12 cellular contexts compared by ENCODE assay signal in the genomic region with DNA sequence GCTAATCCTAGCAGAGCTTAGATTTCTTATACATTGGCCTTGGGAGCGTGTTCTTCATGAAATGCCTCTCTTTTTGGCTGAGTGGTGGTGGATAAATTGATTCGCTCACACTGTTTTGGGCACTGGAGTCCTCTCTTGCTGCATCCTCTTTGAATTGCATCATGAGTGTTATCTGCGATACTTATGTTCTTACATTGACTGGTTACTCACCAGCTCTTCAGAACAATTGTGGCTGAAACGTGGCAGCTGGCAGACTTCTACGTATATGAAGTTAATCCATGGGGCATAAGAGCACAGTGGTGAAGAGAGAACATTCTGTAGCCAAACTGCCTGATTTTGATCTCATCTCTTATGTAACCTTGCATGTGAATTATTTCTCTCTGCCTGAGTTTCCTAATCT.
DNase-seq lines count a peak whose midpoint lies in the region; ATAC-seq and TF ChIP-seq lines count a peak whose summit lies in the region.
"Had no signal": no experiment of that assay in that cellular context is flagged by ENCODE, and none has a peak within 500 bp of the region (broad histone marks: within the 10 kb centered on the region; RNA-seq: fewer than 3 reads in every experiment).

No MANE protein-coding gene starts in this region.

- H2AFZ ChIP-seq in osteoblast (ENCODE audit: low read length), result peak overlapping the region; percentile 12
- no peak overlapping the region for H2AFZ ChIP-seq in neuronal stem cell (ENCODE audit: low read length)
- no peak overlapping the region for H2AFZ ChIP-seq in H9 (ENCODE audit: low read length)

- peaks cover 21% of the 10 kb centered on the region in 2 experiments for H3K4me1 Mint-ChIP-seq in H9

- no peaks in the 10 kb centered on the region for H3K9me3 ChIP-seq in osteoblast (ENCODE audit: low read depth, low read length)
- H3K9me3 ChIP-seq in neuronal stem cell (replicated peaks in 1 of 2; ENCODE audit: control insufficient read depth in 2 of 2, insufficient read depth in 1 of 2, low read depth in 1 of 2, low read length in 2 of 2), result no peaks in the 10 kb centered on the region
- H3K9me3 ChIP-seq in H9 (ENCODE audit: control insufficient read depth, low read depth, low read length), result no peaks in the 10 kb centered on the region
- H3K9me3 ChIP-seq: pancreas had no signal

- no peaks in the 10 kb centered on the region for H3K23me2 ChIP-seq in H9 (ENCODE audit: insufficient read length, low read depth, low read length, poor library complexity, severe bottlenecking)

- no peaks in the 10 kb centered on the region for H3K79me2 ChIP-seq in osteoblast (ENCODE audit: insufficient read depth, low read length)
- no peaks in the 10 kb centered on the region for H3K79me2 ChIP-seq in H9 (ENCODE audit: insufficient read depth, low read length)

- H3K27ac ChIP-seq in epithelial cell of prostate (peak overlapping the region; percentile 96), osteoblast (ENCODE audit: low read depth, low read length) (peak overlapping the region; percentile 87), neuronal stem cell (replicated peaks; ENCODE audit: low read length) (no peak overlapping the region), H9 (ENCODE audit: insufficient read length, low read depth, low read length) (no peak overlapping the region)

- H3K18ac ChIP-seq in neuronal stem cell (ENCODE audit: low read length), result no peak overlapping the region
- H3K18ac ChIP-seq in H9 (ENCODE audit: insufficient read length, low read depth, low read length), result no peak overlapping the region

- ATAC-seq in GM18505 (IDR thresholded peaks at IDR 0.05; ENCODE audit: unreplicated experiment), result no peak

- no peak for TF ChIP-seq POLR2A in GM18505 (IDR thresholded peaks at IDR 0.05; ENCODE audit: borderline replicate concordance, extremely low read depth, insufficient read depth, insufficient read length)

- H3K4me2 ChIP-seq in osteoblast (ENCODE audit: insufficient read depth, low read length) (peak overlapping the region; percentile 62), neuronal stem cell (ENCODE audit: insufficient read depth, low read length, poor library complexity, severe bottlenecking) (no peak overlapping the region), H9 (ENCODE audit: insufficient read depth, insufficient read length, low read length) (no peak overlapping the region)

- H3K27ac Mint-ChIP-seq in H9, result no peak overlapping the region; a peak in 1 of 7 replicates

- no peak overlapping the region for H3K9ac ChIP-seq in neuronal stem cell (ENCODE audit: low read depth, low read length, poor library complexity)
- no peak overlapping the region for H3K9ac ChIP-seq in H9 (ENCODE audit: extremely low read depth, insufficient read length, low read length)

- no peak overlapping the region for H4K5ac ChIP-seq in H9 (ENCODE audit: insufficient read length, low read depth, low read length)

- DNase-seq in AG10803 (ENCODE audit: low read depth) (peak; percentile 90), MV-4-11 (lab: John Stamatoyannopoulos, UW) (peak; percentile 79), epithelial cell of prostate (ENCODE audit: low read depth, low spot score) (no peak), osteoblast (ENCODE audit: insufficient read length, low spot score, missing footprints) (peak; percentile 74), neuronal stem cell (ENCODE audit: low spot score) (no peak), NCI-H1436 treated with DMSO at 0.1 percent for 48 hours (lab: John Stamatoyannopoulos, UW) (no peak), H9 (no peak)
- DNase-seq: activated naive CD4-positive, alpha-beta T cell treated with anti-CD3 and anti-CD28 coated beads, Interleukin-2, amount 50 U/mL, for 16 hours; EL; NCI-H2081; pancreas had no signal

- no peaks in the 10 kb centered on the region; the same call in 1 of the 2 replicates for H3K27me3 Mint-ChIP-seq in H9 (ENCODE audit: low read depth)

- no CpG with 5 or more reads among the region's 5 CpGs for WGBS in neuronal stem cell (ENCODE audit: extremely low coverage in 2 of 2, insufficient read length in 2 of 2, insufficient replicate concordance in 1 of 2), 2 donors
- WGBS in H9 (ENCODE audit: extremely low coverage, insufficient read length, low lambda C conversion rate), result no CpG with 5 or more reads among the region's 5 CpGs

- H3K36me3 Mint-ChIP-seq in H9 (ENCODE audit: insufficient read depth in 1 of 3, low read depth in 3 of 3), result peaks cover 5 to 14% (median 8%) of the 10 kb centered on the region in 3 experiments; a peak in 5 of 7 replicates

- H2BK5ac ChIP-seq in neuronal stem cell (ENCODE audit: low read length) (no peak overlapping the region), H9 (ENCODE audit: insufficient read length, low read length) (no peak overlapping the region)

- H3K36me3 ChIP-seq in osteoblast (ENCODE audit: insufficient read depth, low read length), result no peaks in the 10 kb centered on the region
- no peaks in the 10 kb centered on the region for H3K36me3 ChIP-seq in neuronal stem cell (replicated peaks in 1 of 2; ENCODE audit: control insufficient read depth in 2 of 2, insufficient read depth in 2 of 2, low read length in 2 of 2)
- H3K36me3 ChIP-seq: pancreas had no signal

- H3K4me3 ChIP-seq in AG10803 (ENCODE audit: low read length) (no peak overlapping the region), osteoblast (ENCODE audit: insufficient read depth, low read length) (no peak overlapping the region), neuronal stem cell (ENCODE audit: low read length in 2 of 2) (no peak overlapping the region)
- H3K4me3 ChIP-seq: pancreas had no signal

- H2BK20ac ChIP-seq in H9 (ENCODE audit: low read depth, low read length, poor library complexity, severe bottlenecking), result no peak overlapping the region

- H3K14ac ChIP-seq in neuronal stem cell (ENCODE audit: low read length), result no peak overlapping the region
- H3K14ac ChIP-seq in H9 (ENCODE audit: insufficient read depth, low read length), result no peak overlapping the region

- H4K20me1 ChIP-seq in osteoblast (ENCODE audit: insufficient read depth, low read length) (no peaks in the 10 kb centered on the region), H9 (ENCODE audit: control insufficient read depth, insufficient read depth, insufficient read length) (no peaks in the 10 kb centered on the region)

- TF ChIP-seq CTCF in AG10803 (conservative IDR thresholded peaks at IDR 0.05; ENCODE audit: low read length), result no peak
- TF ChIP-seq CTCF in osteoblast (IDR thresholded peaks at IDR 0.05; ENCODE audit: extremely low read depth, low read depth, low read length), result no peak
- TF ChIP-seq CTCF in H9 (conservative IDR thresholded peaks at IDR 0.05), result no peak

- no peak overlapping the region for H3K56ac ChIP-seq in H9 (ENCODE audit: insufficient read length, low read depth, low read length)

- no peak overlapping the region for H3K4ac ChIP-seq in neuronal stem cell (ENCODE audit: low read length)
- H3K4ac ChIP-seq in H9 (ENCODE audit: low read depth, low read length), result no peak overlapping the region

- no peak overlapping the region for H3T11ph ChIP-seq in H9 (ENCODE audit: low read length)

- H2BK12ac ChIP-seq in neuronal stem cell (ENCODE audit: low read length) (no peak overlapping the region), H9 (ENCODE audit: insufficient read length, low read depth, low read length) (no peak overlapping the region)

- H3K4me1 ChIP-seq in osteoblast (ENCODE audit: insufficient read depth, low read length), result peaks cover 71% of the 10 kb centered on the region
- no peaks in the 10 kb centered on the region for H3K4me1 ChIP-seq in neuronal stem cell (ENCODE audit: control insufficient read depth in 2 of 2, insufficient read depth in 1 of 2, low read depth in 1 of 2, low read length in 2 of 2)
- H3K4me1 ChIP-seq in H9 (ENCODE audit: insufficient read depth, low read length), result peaks cover 9% of the 10 kb centered on the region; the same call in 1 of the 2 replicates
- H3K4me1 ChIP-seq: pancreas had no signal

- H2BK120ac ChIP-seq in neuronal stem cell (ENCODE audit: low read depth, low read length), result no peak overlapping the region
- no peak overlapping the region for H2BK120ac ChIP-seq in H9 (ENCODE audit: low read depth, low read length, poor library complexity, severe bottlenecking)

- H3K27me3 ChIP-seq in osteoblast (ENCODE audit: insufficient read depth, low read length) (no peaks in the 10 kb centered on the region), neuronal stem cell (ENCODE audit: control insufficient read depth in 3 of 3, insufficient read depth in 3 of 3, low read depth in 1 of 3, low read length in 3 of 3) (no peaks in the 10 kb centered on the region), H9 (ENCODE audit: insufficient read depth, low read length) (no peaks in the 10 kb centered on the region)
- H3K27me3 ChIP-seq: pancreas had no signal

- H4K91ac ChIP-seq in neuronal stem cell (ENCODE audit: low read depth, low read length, poor library complexity), result no peak overlapping the region
- H4K91ac ChIP-seq in H9 (ENCODE audit: insufficient read length, low read depth, low read length), result no peak overlapping the region

- H3K79me1 ChIP-seq in neuronal stem cell (ENCODE audit: low read depth, low read length) (no peaks in the 10 kb centered on the region), H9 (ENCODE audit: insufficient read depth, low read depth, low read length, poor library complexity, severe bottlenecking) (no peaks in the 10 kb centered on the region)

- H3K23ac ChIP-seq in neuronal stem cell (ENCODE audit: low read depth, low read length, poor library complexity) (no peak overlapping the region), H9 (ENCODE audit: insufficient read length, low read depth, low read length) (no peak overlapping the region)

- H3K9me3 Mint-ChIP-seq in H9, result no peaks in the 10 kb centered on the region; a peak in 1 of 5 replicates

- H2BK15ac ChIP-seq in neuronal stem cell (ENCODE audit: low read length), result no peak overlapping the region
- no peak overlapping the region for H2BK15ac ChIP-seq in H9 (ENCODE audit: low read depth, low read length)

- no peak overlapping the region for H3K4me3 Mint-ChIP-seq in H9

- H2AK5ac ChIP-seq in neuronal stem cell (ENCODE audit: low read depth, low read length) (no peak overlapping the region), H9 (ENCODE audit: insufficient read length, low read length) (no peak overlapping the region)

- H4K8ac ChIP-seq in neuronal stem cell (ENCODE audit: low read depth, low read length) (no peak overlapping the region), H9 (replicated peaks; ENCODE audit: insufficient read length, low read depth, low read length) (no peak overlapping the region)

Comparison
In these comparisons a context has a peak if more than half of its experiments do, and no peak if none do; other contexts are left out.
1. DNase-seq: peak in AG10803 (single experiment), MV-4-11 (single experiment) and osteoblast (single experiment); none in epithelial cell of prostate (single experiment), neuronal stem cell (single experiment), NCI-H1436 treated with DMSO at 0.1 percent for 48 hours (single experiment) and H9 (single experiment).
2. H3K27ac ChIP-seq: peak in epithelial cell of prostate (single experiment) and osteoblast (single experiment); none in neuronal stem cell (single experiment) and H9 (single experiment).